8 cellular contexts compared by ENCODE assay signal in the genomic region with DNA sequence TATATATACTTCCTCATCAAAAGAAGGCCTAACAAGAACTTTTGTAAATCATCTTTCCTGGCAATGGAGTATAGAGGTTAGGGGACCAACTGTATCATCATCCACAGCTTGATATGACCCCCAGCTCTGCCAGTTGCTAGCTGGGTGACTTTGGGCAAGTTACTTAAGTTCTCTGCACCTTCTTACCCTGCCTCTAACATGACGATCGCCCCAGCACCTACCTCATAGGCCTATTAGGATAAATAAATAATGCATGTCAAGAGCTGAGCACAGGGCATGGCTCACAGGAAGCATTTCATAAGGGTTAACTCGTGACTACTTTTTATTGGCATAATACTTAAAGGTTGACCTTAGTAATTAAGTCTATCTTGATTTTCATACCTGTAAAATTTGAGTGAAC. TPM values are rescaled to one million over a fixed set of nuclear protein-coding genes. Genes with fewer than 3 reads are reported as not detected.
"Had no signal": no experiment of that assay in that cellular context is flagged by ENCODE, and none has a peak within 500 bp of the region (broad histone marks: within the 10 kb centered on the region; RNA-seq: fewer than 3 reads in every experiment).

No MANE protein-coding gene starts in this region.

- ATAC-seq: HCT116, HepG2 had no signal

- H3K4me1 ChIP-seq: HAP-1 had no signal

- H3K4me3 Mint-ChIP-seq: HFFc6 had no signal

- H3K27ac ChIP-seq: HL-60 had no signal

- H3K36me3 ChIP-seq: HAP-1 had no signal

- DNase-seq: GOT3, H7, HFFc6 had no signal

- H3K27ac Mint-ChIP-seq: HFFc6, IgD-negative memory B cell had no signal

- H3K9me3 Mint-ChIP-seq: HFFc6, IgD-negative memory B cell had no signal

- H3K9me3 ChIP-seq: HAP-1 had no signal

- H3K4me3 ChIP-seq: HAP-1 had no signal

RNA-seq across cellular contexts. Expression of a gene that starts 29.4 kb away (rescaled TPM):
- total RNA-seq: HepG2 had no signal
